Comparison of ENCODE assay signal across 30 cellular contexts in the genomic region with DNA sequence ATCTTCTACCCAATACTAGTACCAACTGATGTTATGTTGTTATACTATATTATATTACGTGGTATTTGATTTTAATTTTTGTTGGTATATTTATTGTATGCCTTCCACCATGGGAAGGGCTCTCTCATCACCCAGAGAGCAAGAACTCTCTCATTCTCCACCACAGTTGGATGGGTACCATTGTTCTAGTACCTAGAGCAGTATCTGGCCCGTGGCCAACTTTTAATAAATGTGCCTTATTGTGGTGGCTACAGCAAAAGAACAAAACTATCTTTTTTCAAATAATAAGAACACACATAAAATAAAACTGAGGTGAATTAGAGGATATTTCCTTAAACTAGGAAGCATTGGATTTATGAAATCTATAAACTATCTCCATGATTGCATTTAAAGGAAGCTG.
"Had no signal": no experiment of that assay in that cellular context is flagged by ENCODE, and none has a peak within 500 bp of the region (broad histone marks: within the 10 kb centered on the region; RNA-seq: fewer than 3 reads in every experiment).

No MANE protein-coding gene starts in this region.

- H3K4me2 ChIP-seq: SK-N-SH had no signal

- H3K9ac ChIP-seq: SK-N-SH had no signal

- H3K4me1 ChIP-seq: SJSA1 had no signal

- H3K36me3 ChIP-seq: Peyer's patch, SJSA1 had no signal

- H3K27me3 ChIP-seq: MG63, Peyer's patch, SJSA1 had no signal

- H3K9me3 ChIP-seq: MG63, Peyer's patch had no signal

- H3K4me3 ChIP-seq: MG63, Peyer's patch, SJSA1 had no signal

- DNase-seq: Kasumi-1, KG1, MG63, NCI-H1048, NCI-H1092 treated with DMSO at 0.1 percent for 48 hours, NCI-H1105 treated with DMSO at 0.1 percent for 48 hours, NCI-H1417, NCI-H1436, NCI-H146, NCI-H1694, NCI-H187, NCI-H1930, NCI-H2029 treated with DMSO at 0.1 percent for 48 hours, NCI-H2081 treated with DMSO at 0.1 percent for 48 hours, NCI-H2171 treated with DMSO at 0.1 percent for 48 hours, NCI-H2227 treated with DMSO at 0.1 percent for 48 hours, NCI-H345, NCI-H446, NCI-H510A treated with DMSO at 0.1 percent for 48 hours, NCI-H524 treated with DMSO at 0.1 percent for 48 hours, NCI-H526 treated with DMSO at 0.1 percent for 48 hours, NCI-H774, PC-3, Peyer's patch, Right ventricle myocardium superior, RPMI8226, SHP77 treated with DMSO at 0.1 percent for 48 hours, SK-N-SH, T-cell had no signal

- H3K27ac ChIP-seq: Peyer's patch, SJSA1 had no signal

- ATAC-seq: PC-3, T-cell had no signal
